15 cellular contexts compared by ENCODE assay signal in genomic region chr15:81196576-81197254, GRCh38. TPM values are rescaled to one million over a fixed set of nuclear protein-coding genes. Genes with fewer than 3 reads are reported as not detected.
DNase-seq lines count a peak whose midpoint lies in the region; ATAC-seq and TF ChIP-seq lines count a peak whose summit lies in the region.
"Had no signal": no experiment of that assay in that cellular context is flagged by ENCODE, and none has a peak within 500 bp of the region (broad histone marks: within the 10 kb centered on the region; RNA-seq: fewer than 3 reads in every experiment).

IL16 (plus strand) TSS chr15:81196879; CDS start chr15:81225400, 28,521 bp downstream.

- peaks cover 14% of the 10 kb centered on the region for H3K27me3 ChIP-seq in gastroesophageal sphincter
- H3K27me3 ChIP-seq: gastrocnemius medialis had no signal

- POLR2A ChIA-PET in RWPE1 (lab: Yijun Ruan, JAX; ENCODE audit: low non-redundant PET) = no interaction called here

- DNase-seq in G401 (ENCODE audit: low spot score) = peak; percentile 99
- no peak for DNase-seq in RWPE1 (ENCODE audit: low spot score)
- no peak for DNase-seq in left ventricle myocardium superior
- DNase-seq in NCI-H226 = no peak
- DNase-seq: endodermal cell; gastrocnemius medialis; NCI-H1092 treated with DMSO at 0.1 percent for 48 hours; NCI-H2227 treated with DMSO at 0.1 percent for 48 hours; SK-N-SH; stimulated activated CD4-positive, alpha-beta T cell treated with anti-CD3 and anti-CD28 coated beads, Interleukin-1b, Interleukin-23, amount 100 ng/mL, for 48 hours; stimulated activated CD8-positive, alpha-beta memory T cell treated with anti-CD3 and anti-CD28 coated beads, Interleukin-4, amount 100 ng/mL, for 48 hours had no signal

- no peak within 1 kb of the TSS for H3K4me3 ChIP-seq in gastroesophageal sphincter
- H3K4me3 ChIP-seq: gastrocnemius medialis had no signal

- H3K4me1 ChIP-seq in gastroesophageal sphincter = peaks cover 0 to 19% (median 0%) of the 10 kb centered on the region in 3 donors
- H3K4me1 ChIP-seq: gastrocnemius medialis had no signal

- H3K9me3 ChIP-seq in gastroesophageal sphincter = no peaks in the 10 kb centered on the region
- H3K9me3 ChIP-seq: gastrocnemius medialis, SK-N-SH had no signal

- ATAC-seq in gastroesophageal sphincter (no peak), left ventricle myocardium superior (no peak), GM18498 (IDR thresholded peaks at IDR 0.05; ENCODE audit: unreplicated experiment) (no peak)
- ATAC-seq: gastrocnemius medialis had no signal

- WGBS in gastroesophageal sphincter (ENCODE audit: low coverage in 1 of 2), 2 donors = 66 to 90% methylated on average over 3 to 4 of the region's 16 CpGs

- in situ Hi-C loops in G401 (cut with HindIII; ENCODE audit: low sequenced_read_pairs) = no loop called here

- peak within 1 kb of the TSS; percentile 8; the same call in 1 of the 2 replicates for H3K27ac ChIP-seq in RWPE1
- H3K27ac ChIP-seq in gastroesophageal sphincter = peak within 1 kb of the TSS in 2 of 4 donors; percentile 12 to 17
- H3K27ac ChIP-seq: gastrocnemius medialis, VCaP had no signal

- TF ChIP-seq EP300 in gastroesophageal sphincter (IDR thresholded peaks at IDR 0.05) = no peak

- TF ChIP-seq POLR2A in gastroesophageal sphincter (IDR thresholded peaks at IDR 0.05) = no peak

- no peaks in the 10 kb centered on the region for H3K36me3 ChIP-seq in gastroesophageal sphincter
- H3K36me3 ChIP-seq: gastrocnemius medialis had no signal

- intact Hi-C loops in left ventricle myocardium superior (cut with micrococcal nuclease) = no loop called here

- TF ChIP-seq CTCF in RWPE1 (conservative IDR thresholded peaks at IDR 0.05; ENCODE audit: low read depth) (no peak), gastroesophageal sphincter (IDR thresholded peaks at IDR 0.05) (no peak), subcutaneous adipose tissue (IDR thresholded peaks at IDR 0.05; ENCODE audit: low read depth) (no peak)

- CTCF ChIA-PET in RWPE1 (lab: Yijun Ruan, JAX) = interaction anchor here (0.6 kb wide), 1 partner anchor 161 kb away, joined by 3 read pairs; no protein-coding TSS in a partner anchor

RNA-seq across cellular contexts. Expression of gene IL16, which starts in this region (rescaled TPM):
- total RNA-seq in G401 (2014; rRNA removed; shearing (Covaris generic)) = 0.12 TPM in 1 of 2 replicates, not detected in the other
- total RNA-seq in gastroesophageal sphincter (10 to 100 TPM; 15.0 to 35.2 (median 23.6) TPM), subcutaneous adipose tissue (10 to 100 TPM; 28.1 to 40.8 (median 37.1) TPM), left ventricle myocardium superior (5.5 TPM)

Comparison
In these comparisons a context has a peak if more than half of its experiments do, and no peak if none do; other contexts are left out.
1. Peak in DNase-seq in G401; RNA of the gene not detected or under 1 TPM.